13 cellular contexts compared by ENCODE assay signal in genomic region chr5:4348418-4348817, GRCh38.
"Had no signal": no experiment of that assay in that cellular context is flagged by ENCODE, and none has a peak within 500 bp of the region (broad histone marks: within the 10 kb centered on the region; RNA-seq: fewer than 3 reads in every experiment).

No MANE protein-coding gene starts in this region.

- H3K9me3 ChIP-seq: thyroid gland had no signal

- DNase-seq: activated CD4-positive, alpha-beta T cell treated with anti-CD3 and anti-CD28 coated beads, Interleukin-2, amount 50 U/mL, for 4 hours; activated effector memory CD4-positive, alpha-beta T cell treated with anti-CD3 and anti-CD28 coated beads, Interleukin-2, amount 50 U/mL, for 16 hours; activated naive CD4-positive, alpha-beta T cell treated with anti-CD3 and anti-CD28 coated beads, Interleukin-2, amount 50 U/mL, for 16 hours; activated T-cell treated with anti-CD3 and anti-CD28 coated beads, Interleukin-2, amount 50 U/mL, for 72 hours; aorta; brain microvascular endothelial cell; kidney; left lung; midbrain; stimulated activated CD4-positive, alpha-beta T cell treated with anti-CD3 and anti-CD28 coated beads, Interleukin-2, amount 100 ng/mL, for 24 hours; stimulated activated naive CD4-positive, alpha-beta T cell treated with Interleukin-2 at 50 U/mL for 16 hours; thyroid gland had no signal

- H3K36me3 ChIP-seq: brain microvascular endothelial cell, left lung, thyroid gland had no signal

- H3K27me3 ChIP-seq: brain microvascular endothelial cell, left lung, thyroid gland had no signal

- H3K4me3 ChIP-seq: coronary artery, left lung, thyroid gland had no signal

- H3K27ac ChIP-seq: brain microvascular endothelial cell, coronary artery, left lung, thyroid gland had no signal

- H3K4me1 ChIP-seq: left lung, thyroid gland had no signal
